In genomic region chr20:1327241-1327653, GRCh38 we compare ENCODE assay signal across 9 cellular contexts. TPM values are rescaled to one million over a fixed set of nuclear protein-coding genes. Genes with fewer than 3 reads are reported as not detected.
DNase-seq lines count a peak whose midpoint lies in the region; ATAC-seq lines count a peak whose summit lies in the region.
"Had no signal": no experiment of that assay in that cellular context is flagged by ENCODE, and none has a peak within 500 bp of the region (broad histone marks: within the 10 kb centered on the region; RNA-seq: fewer than 3 reads in every experiment).

No MANE protein-coding gene starts in this region.

- no peaks in the 10 kb centered on the region for H3K27me3 Mint-ChIP-seq in effector memory CD8-positive, alpha-beta T cell

- H3K9me3 ChIP-seq in thymus (ENCODE audit: control insufficient read depth): no peaks in the 10 kb centered on the region

- H3K9me3 Mint-ChIP-seq in effector memory CD8-positive, alpha-beta T cell: no peaks in the 10 kb centered on the region
- H3K9me3 Mint-ChIP-seq: CD8-positive, alpha-beta T cell had no signal

- 96% methylated on average over 8 of the region's 8 CpGs for WGBS in thymus

- peaks cover 5% of the 10 kb centered on the region for H3K36me3 Mint-ChIP-seq in effector memory CD8-positive, alpha-beta T cell (ENCODE audit: insufficient read depth)

- peaks cover 24 to 29% of the 10 kb centered on the region in 2 donors for H3K4me1 Mint-ChIP-seq in effector memory CD8-positive, alpha-beta T cell (ENCODE audit: low read depth in 2 of 2)

- ATAC-seq in HG02642 (IDR thresholded peaks at IDR 0.05; ENCODE audit: poor library complexity, unreplicated experiment): no peak
- ATAC-seq in effector memory CD8-positive, alpha-beta T cell (replicated peaks): no peak
- ATAC-seq: CD8-positive, alpha-beta T cell had no signal

- no peaks in the 10 kb centered on the region for H3K27me3 ChIP-seq in thymus (ENCODE audit: control insufficient read depth, insufficient read depth)

- peak overlapping the region; percentile 3 for H3K27ac ChIP-seq in thymus (ENCODE audit: low read depth)

- H3K4me3 Mint-ChIP-seq in effector memory CD8-positive, alpha-beta T cell: peak overlapping the region in 1 of 2 donors; percentile 4
- H3K4me3 Mint-ChIP-seq: CD8-positive, alpha-beta T cell had no signal

- peaks cover 8% of the 10 kb centered on the region for H3K36me3 ChIP-seq in thymus (ENCODE audit: control insufficient read depth, insufficient read depth)

- peaks cover 20% of the 10 kb centered on the region for H3K4me1 ChIP-seq in thymus (ENCODE audit: control insufficient read depth, insufficient read depth, low read length)

- no peak overlapping the region for H3K27ac Mint-ChIP-seq in effector memory CD8-positive, alpha-beta T cell
- H3K27ac Mint-ChIP-seq: CD8-positive, alpha-beta T cell had no signal

- DNase-seq in activated T-cell treated with anti-CD3 and anti-CD28 coated beads, Interleukin-2, amount 50 U/mL, for 1 hour: peak; percentile 20
- DNase-seq in activated T-cell treated with anti-CD3 and anti-CD28 coated beads for 4 hours (no peak), amygdala (lab: John Stamatoyannopoulos, UW) (peak in 30 of 56 donors; percentile 16 to 88 (median 52)), left kidney (ENCODE audit: low read depth, low spot score) (peak; percentile 63), cerebellar cortex (ENCODE audit: low spot score) (no peak)
- no peak for DNase-seq in effector memory CD8-positive, alpha-beta T cell

- H3K4me3 ChIP-seq in thymus (ENCODE audit: low read length): no peak overlapping the region

RNA-seq across cellular contexts. Expression of gene SDCBP2, which starts 1.7 kb away (rescaled TPM):
- polyA plus RNA-seq in thymus: 8.6 TPM

Comparison
In these comparisons a context has a peak if more than half of its experiments do, and no peak if none do; other contexts are left out.
1. DNase-seq: peak in activated T-cell treated with anti-CD3 and anti-CD28 coated beads, Interleukin-2, amount 50 U/mL, for 1 hour (single experiment), amygdala (30 of 56) and left kidney (single experiment); none in activated T-cell treated with anti-CD3 and anti-CD28 coated beads for 4 hours (single experiment), effector memory CD8-positive, alpha-beta T cell (0 of 3) and cerebellar cortex (single experiment).